Comparison of ENCODE assay signal across 16 cellular contexts in genomic region chr10:18795549-18795948, GRCh38.
DNase-seq lines count a peak whose midpoint lies in the region; ATAC-seq, FAIRE-seq and TF ChIP-seq lines count a peak whose summit lies in the region.
"Had no signal": no experiment of that assay in that cellular context is flagged by ENCODE, and none has a peak within 500 bp of the region (broad histone marks: within the 10 kb centered on the region; RNA-seq: fewer than 3 reads in every experiment).

No MANE protein-coding gene starts in this region.

- intact Hi-C loops in spleen (cut with DNase I; ENCODE audit: low total_unique reads), result no loop called here
- intact Hi-C loops in aorta (cut with DNase I), result no loop called here

- ATAC-seq in aorta (ENCODE audit: low FRiP score), result peak; percentile 19
- ATAC-seq in esophagus mucosa, result no peak

- no peak for TF ChIP-seq CTCF in spleen (IDR thresholded peaks at IDR 0.05 in 8 of 11, conservative IDR thresholded peaks at IDR 0.05 in 3 of 11)

- H3K27me3 ChIP-seq in spleen (replicated peaks in 1 of 7), result peaks cover 0 to 11% (median 0%) of the 10 kb centered on the region in 7 donors
- H3K27me3 ChIP-seq in aorta (ENCODE audit: control insufficient read depth in 1 of 2, insufficient read depth in 2 of 2, low read length in 1 of 2), result no peaks in the 10 kb centered on the region

- H3K36me3 ChIP-seq in spleen, result no peaks in the 10 kb centered on the region
- no peaks in the 10 kb centered on the region for H3K36me3 ChIP-seq in aorta (ENCODE audit: control insufficient read depth in 1 of 2, insufficient read depth in 2 of 2, low read length in 1 of 2)

- DNase-seq in HuH-7 (ENCODE audit: low spot score), result peak; percentile 3
- peak; percentile 6 for DNase-seq in NCI-H69 (lab: John Stamatoyannopoulos, UW)
- peak; percentile 56 for DNase-seq in spleen
- DNase-seq in aorta, result no peak
- DNase-seq in HTR-8/SVneo (ENCODE audit: insufficient read length, low spot score), result no peak
- DNase-seq: C1 segment of cervical spinal cord; CD4-positive, alpha-beta memory T cell; COR-L47; DMS53; DMS79 treated with DMSO at 0.1 percent for 48 hours; GOT3; H7; HCEC 1CT had no signal

- no peak for FAIRE-seq in HTR-8/SVneo (lab: Jason Lieb, UNC)
- FAIRE-seq: G401.6, GM12892 had no signal

- H3K9me3 ChIP-seq in spleen, result peaks cover 0 to 13% (median 0%) of the 10 kb centered on the region in 8 donors
- no peaks in the 10 kb centered on the region for H3K9me3 ChIP-seq in aorta (ENCODE audit: control insufficient read depth, low read length)

- H3K27ac ChIP-seq in spleen (no peak overlapping the region), aorta (ENCODE audit: low read depth in 1 of 2, low read length in 2 of 2) (no peak overlapping the region)

- H3K4me1 ChIP-seq in spleen (no peaks in the 10 kb centered on the region), aorta (ENCODE audit: control insufficient read depth in 1 of 2, insufficient read depth in 2 of 2, low read length in 2 of 2) (no peaks in the 10 kb centered on the region)

- H3K4me3 ChIP-seq in spleen (no peak overlapping the region), aorta (ENCODE audit: low read length in 2 of 2) (no peak overlapping the region)

- WGBS in spleen, 5 donors, result 77 to 92% (median 82%) methylated on average over 3 of the region's 3 CpGs
- 66 to 67% methylated on average over 3 of the region's 3 CpGs for WGBS in aorta, 2 donors

- TF ChIP-seq POLR2A in spleen (IDR thresholded peaks at IDR 0.05), result no peak

Comparison
In these comparisons a context has a peak if more than half of its experiments do, and no peak if none do; other contexts are left out.
1. DNase-seq: peak in HuH-7 (single experiment), NCI-H69 (single experiment) and spleen (single experiment); none in aorta (0 of 2) and HTR-8/SVneo (single experiment).